8 cellular contexts compared by ENCODE assay signal in genomic region chr16:69890114-69890890, GRCh38.
DNase-seq lines count a peak whose midpoint lies in the region; ATAC-seq and TF ChIP-seq lines count a peak whose summit lies in the region.

No MANE protein-coding gene starts in this region.

- no peak for ATAC-seq in HG03135 (IDR thresholded peaks at IDR 0.05; ENCODE audit: unreplicated experiment)

- H3K4me1 ChIP-seq in muscle layer of duodenum (ENCODE audit: control insufficient read depth in 1 of 2, insufficient read depth in 2 of 2, low read length in 2 of 2): peaks cover 6 to 12% of the 10 kb centered on the region in 2 donors
- H3K4me1 ChIP-seq in Caco-2: no peaks in the 10 kb centered on the region; the same call in 1 of the 2 replicates

- no peak for TF ChIP-seq CTCF in Caco-2 (IDR thresholded peaks at IDR 0.05; ENCODE audit: insufficient read depth in 1 of 2, low read depth in 1 of 2, low read length in 1 of 2, severe bottlenecking in 1 of 2, unreplicated experiment in 1 of 2)

- no peak overlapping the region for H3K4me3 Mint-ChIP-seq in Caco-2 (ENCODE audit: unreplicated experiment)

- H3K27ac Mint-ChIP-seq in Caco-2 (ENCODE audit: unreplicated experiment): no peak overlapping the region

- BruUV-seq in Caco-2 (replicated peaks; lab: Mats Ljungman, UMichigan): no TSS peak

- H3K36me3 Mint-ChIP-seq in Caco-2 (ENCODE audit: insufficient read depth, unreplicated experiment): peaks cover 14% of the 10 kb centered on the region

- H3K36me3 ChIP-seq in muscle layer of duodenum (ENCODE audit: control insufficient read depth in 1 of 2, insufficient read depth in 2 of 2, low read length in 2 of 2) (peaks cover 0 to 6% of the 10 kb centered on the region in 2 donors), Caco-2 (ENCODE audit: control insufficient read depth, insufficient read depth, low read length) (no peaks in the 10 kb centered on the region; the same call in 1 of the 2 replicates)

- H3K9me3 Mint-ChIP-seq in Caco-2 (ENCODE audit: unreplicated experiment): no peaks in the 10 kb centered on the region

- POLR2A ChIA-PET in Caco-2 (lab: Charles Lee): no interaction called here

- no peaks in the 10 kb centered on the region for H3K27me3 Mint-ChIP-seq in Caco-2 (ENCODE audit: insufficient read depth, unreplicated experiment)

- peak; percentile 95 for DNase-seq in DMS153 (lab: John Stamatoyannopoulos, UW)
- DNase-seq in NCI-H774 (lab: John Stamatoyannopoulos, UW): peak; percentile 59
- peak; percentile 76 for DNase-seq in fibroblast of peridontal ligament (ENCODE audit: extremely low read depth)
- DNase-seq in Caco-2: no peak
- DNase-seq in activated CD4-positive, CD25-positive, alpha-beta regulatory T cell (lab: John Stamatoyannopoulos, UW): no peak
- DNase-seq in activated gamma-delta T cell (lab: John Stamatoyannopoulos, UW): no peak

- CTCF ChIA-PET in Caco-2 (lab: Charles Lee): no interaction called here

- H3K27me3 ChIP-seq in muscle layer of duodenum (ENCODE audit: low read depth, low read length) (no peaks in the 10 kb centered on the region), Caco-2 (replicated peaks; ENCODE audit: control insufficient read depth, insufficient read depth, low read length) (no peaks in the 10 kb centered on the region)

- H3K4me1 Mint-ChIP-seq in Caco-2 (ENCODE audit: low read depth, unreplicated experiment): no peaks in the 10 kb centered on the region

- H3K9me3 ChIP-seq in muscle layer of duodenum (ENCODE audit: control insufficient read depth in 1 of 2, low read length in 2 of 2): no peaks in the 10 kb centered on the region
- H3K9me3 ChIP-seq in Caco-2: no peaks in the 10 kb centered on the region

- intact Hi-C loops in Caco-2 (cut with micrococcal nuclease; ENCODE audit: unreplicated experiment): no loop called here

- H3K4me3 ChIP-seq in muscle layer of duodenum (ENCODE audit: low read depth in 1 of 2, low read length in 2 of 2) (peak overlapping the region in 1 of 2 donors; percentile 36), Caco-2 (ENCODE audit: low read depth, low read length) (no peak overlapping the region)

- peak overlapping the region; percentile 58 for H3K27ac ChIP-seq in muscle layer of duodenum (ENCODE audit: low read length)

Comparison
In these comparisons a context has a peak if more than half of its experiments do, and no peak if none do; other contexts are left out.
1. DNase-seq: peak in DMS153 (single experiment), NCI-H774 (single experiment) and fibroblast of peridontal ligament (single experiment); none in Caco-2 (0 of 2), activated CD4-positive, CD25-positive, alpha-beta regulatory T cell (0 of 4) and activated gamma-delta T cell (single experiment).